Comparison of ENCODE assay signal across 10 cellular contexts in genomic region chr5:151592855-151593408, GRCh38. TPM values are rescaled to one million over a fixed set of nuclear protein-coding genes. Genes with fewer than 3 reads are reported as not detected.
A peak's percentile ranks its signal among the peaks of the same experiment; 100 is the strongest.
DNase-seq lines count a peak whose midpoint lies in the region; ATAC-seq and TF ChIP-seq lines count a peak whose summit lies in the region.
"Had no signal": no experiment of that assay in that cellular context is flagged by ENCODE, and none has a peak within 500 bp of the region (broad histone marks: within the 10 kb centered on the region; RNA-seq: fewer than 3 reads in every experiment).

No MANE protein-coding gene starts in this region.

- no peaks in the 10 kb centered on the region for H4K20me1 ChIP-seq in BLaER1 treated with 17β-estradiol and CSF1 and Interleukin-3, amounts not matched to agents 10 nM and 100 nM

- no peak for TF ChIP-seq EP300 in gastroesophageal sphincter (IDR thresholded peaks at IDR 0.05)

- 60% methylated on average over 3 of the region's 10 CpGs; no CpG with 5 or more reads in 1 of the 2 donors for WGBS in gastroesophageal sphincter (ENCODE audit: low coverage in 1 of 2), 2 donors

- TF ChIP-seq CTCF in GM20000 (IDR thresholded peaks at IDR 0.05; ENCODE audit: extremely low read depth, missing control alignments) = no peak
- TF ChIP-seq CTCF in gastroesophageal sphincter (IDR thresholded peaks at IDR 0.05) = no peak

- ATAC-seq in GM18909 (IDR thresholded peaks at IDR 0.05; ENCODE audit: poor library complexity, unreplicated experiment) = peak; percentile 81
- ATAC-seq in HG02981 (IDR thresholded peaks at IDR 0.05; ENCODE audit: unreplicated experiment) = peak; percentile 64
- ATAC-seq in left ventricle myocardium superior = peak; percentile 38
- no peak for ATAC-seq in gastroesophageal sphincter
- ATAC-seq: activated CD8-positive, alpha-beta memory T cell treated with anti-CD3 and anti-CD28 coated beads, Interleukin-2, amount 10 ng/mL, durations not matched to agents 7 days and 5 days had no signal

- no peaks in the 10 kb centered on the region for H3K27me3 ChIP-seq in BLaER1 treated with 17β-estradiol and CSF1 and Interleukin-3, amounts not matched to agents 10 nM and 100 nM
- no peaks in the 10 kb centered on the region for H3K27me3 ChIP-seq in gastroesophageal sphincter

- intact Hi-C loops in left ventricle myocardium superior (cut with micrococcal nuclease) = no loop called here

- H3K4me3 ChIP-seq in BLaER1 treated with 17β-estradiol and CSF1 and Interleukin-3, amounts not matched to agents 10 nM and 100 nM = no peak overlapping the region
- H3K4me3 ChIP-seq in gastroesophageal sphincter = no peak overlapping the region

- no peak for TF ChIP-seq POLR2A in gastroesophageal sphincter (IDR thresholded peaks at IDR 0.05)

- peak overlapping the region; percentile 4 to 52 (median 43); a peak in 16 of 22 replicates for H3K4me2 ChIP-seq in BLaER1 treated with 17β-estradiol and CSF1 and Interleukin-3, amounts not matched to agents 10 nM and 100 nM

- H3K4me1 ChIP-seq in BLaER1 treated with 17β-estradiol and CSF1 and Interleukin-3, amounts not matched to agents 10 nM and 100 nM = peaks cover 8 to 34% (median 13%) of the 10 kb centered on the region in 10 experiments; a peak in 18 of 20 replicates
- H3K4me1 ChIP-seq in gastroesophageal sphincter = no peaks in the 10 kb centered on the region

- H3K9me3 ChIP-seq in BLaER1 treated with 17β-estradiol and CSF1 and Interleukin-3, amounts not matched to agents 10 nM and 100 nM (replicated peaks in 1 of 11) = no peaks in the 10 kb centered on the region
- no peaks in the 10 kb centered on the region for H3K9me3 ChIP-seq in gastroesophageal sphincter

- H3K36me3 ChIP-seq in BLaER1 treated with 17β-estradiol and CSF1 and Interleukin-3, amounts not matched to agents 10 nM and 100 nM = no peaks in the 10 kb centered on the region
- no peaks in the 10 kb centered on the region for H3K36me3 ChIP-seq in gastroesophageal sphincter

- no peak overlapping the region for H3K9ac ChIP-seq in BLaER1 treated with 17β-estradiol and CSF1 and Interleukin-3, amounts not matched to agents 10 nM and 100 nM

- no peak overlapping the region for H3K27ac ChIP-seq in BLaER1 treated with 17β-estradiol and CSF1 and Interleukin-3, amounts not matched to agents 10 nM and 100 nM
- H3K27ac ChIP-seq in gastroesophageal sphincter = no peak overlapping the region

- no peak for DNase-seq in left ventricle myocardium superior
- DNase-seq in activated T-cell treated with anti-CD3 and anti-CD28 coated beads for 4 hours = no peak
- DNase-seq in NCI-H2029 treated with DMSO at 0.1 percent for 48 hours (lab: John Stamatoyannopoulos, UW) = no peak
- no peak for DNase-seq in GM20000 (ENCODE audit: low spot score)
- DNase-seq: activated CD8-positive, alpha-beta memory T cell treated with anti-CD3 and anti-CD28 coated beads, Interleukin-2, amount 10 ng/mL, durations not matched to agents 7 days and 5 days had no signal

RNA-seq across cellular contexts. Expression of gene FAT2, which starts 1.8 kb away (rescaled TPM):
- not detected for total RNA-seq in left ventricle myocardium superior
- total RNA-seq in gastroesophageal sphincter = 1 to 10 TPM in 1 of 4 donors, under 1 TPM in 2, not detected in 1; 0.13 to 5.6 (median 0.62) TPM
- total RNA-seq: activated CD8-positive, alpha-beta memory T cell treated with anti-CD3 and anti-CD28 coated beads, Interleukin-2, amount 10 ng/mL, durations not matched to agents 7 days and 5 days; B cell had no signal
